ENCODE assay signal across 8 cellular contexts in the genomic region with DNA sequence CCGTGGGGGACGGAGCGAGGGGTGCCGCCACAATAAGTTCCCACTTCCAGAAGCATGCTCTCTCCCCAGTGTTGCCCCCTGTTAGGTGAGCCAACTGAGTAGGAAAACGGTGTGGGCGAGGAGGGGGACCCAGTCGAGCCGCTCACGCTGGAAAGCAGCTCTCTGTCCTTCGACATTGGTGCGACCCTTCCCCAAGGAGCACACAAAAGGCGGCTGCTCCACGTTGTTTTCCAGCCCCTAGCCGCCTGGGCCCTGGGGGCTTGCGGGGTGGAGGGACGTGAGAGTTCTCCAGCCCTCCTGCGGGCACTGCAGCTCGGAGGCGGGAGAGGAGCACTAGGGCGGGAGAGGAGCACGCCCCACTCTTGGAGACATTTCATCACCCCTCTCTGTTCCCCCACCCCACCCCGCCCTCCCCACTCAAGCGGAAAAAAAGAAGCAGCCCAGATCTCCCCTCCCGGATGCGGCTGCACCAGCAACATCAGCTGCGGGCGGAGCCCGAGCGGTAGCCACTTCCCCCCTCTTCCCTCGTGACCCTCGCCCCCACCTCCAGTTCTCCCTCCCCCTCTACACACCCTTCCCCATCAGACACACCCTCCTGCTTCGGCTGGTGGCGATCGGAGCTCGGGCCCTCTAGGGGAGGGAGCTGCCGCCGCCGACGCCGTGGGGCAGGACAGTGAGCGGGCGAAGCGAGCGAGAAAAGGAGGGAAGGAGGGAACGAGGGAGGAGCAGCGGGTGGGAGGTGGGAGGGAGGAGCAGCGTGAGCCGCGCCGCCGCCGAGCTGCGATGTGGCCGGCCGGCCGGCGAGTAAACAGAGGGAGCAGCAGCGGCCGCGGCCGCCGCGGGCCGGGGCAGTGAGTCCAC. TPM values are rescaled to one million over a fixed set of nuclear protein-coding genes. Genes with fewer than 3 reads are reported as not detected.
DNase-seq lines count a peak whose midpoint lies in the region; ATAC-seq and TF ChIP-seq lines count a peak whose summit lies in the region.

A gene (plus strand): TSS at position 755 of the 861 bp plus-strand sequence. CDS start 157 bp downstream, outside the sequence.

- no peaks in the 10 kb centered on the region for H3F3A ChIP-seq in neural progenitor cell (ENCODE audit: low read depth)

- no peak for TF ChIP-seq POLR2A in stomach (IDR thresholded peaks at IDR 0.05)

- H3K4me2 ChIP-seq in neural progenitor cell, result peak within 1 kb of the TSS; percentile 83

- H3K27me3 ChIP-seq in foreskin keratinocyte, result no peaks in the 10 kb centered on the region
- H3K27me3 ChIP-seq in neural progenitor cell, result peaks cover 30% of the 10 kb centered on the region
- H3K27me3 ChIP-seq in stomach, result no peaks in the 10 kb centered on the region

- peak; percentile 75 for ATAC-seq in GM21528 (IDR thresholded peaks at IDR 0.05; ENCODE audit: low FRiP score, unreplicated experiment)
- ATAC-seq in foreskin keratinocyte, result peak; percentile 83

- H3K9me3 ChIP-seq in neural progenitor cell (ENCODE audit: low read depth) (peaks cover 3% of the 10 kb centered on the region), stomach (no peaks in the 10 kb centered on the region)

- peaks cover 2% of the 10 kb centered on the region for H3K36me3 Mint-ChIP-seq in IgD-negative memory B cell
- no peaks in the 10 kb centered on the region for H3K36me3 Mint-ChIP-seq in neural progenitor cell

- peaks cover 3% of the 10 kb centered on the region for H4K20me1 ChIP-seq in neural progenitor cell (ENCODE audit: low read depth)

- TF ChIP-seq CTCF in foreskin keratinocyte (conservative IDR thresholded peaks at IDR 0.05) (no peak), neural progenitor cell (IDR thresholded peaks at IDR 0.05) (no peak), stomach (IDR thresholded peaks at IDR 0.05) (no peak)

- no peak within 1 kb of the TSS for H3K9ac ChIP-seq in neural progenitor cell

- no peak for TF ChIP-seq EP300 in stomach (IDR thresholded peaks at IDR 0.05)

- H3K9me3 Mint-ChIP-seq in IgD-negative memory B cell (no peaks in the 10 kb centered on the region), neural progenitor cell (no peaks in the 10 kb centered on the region)

- H2AFZ ChIP-seq in neural progenitor cell (replicated peaks), result peak within 1 kb of the TSS; percentile 72

- peak within 1 kb of the TSS; percentile 66 for H3K4me3 ChIP-seq in neural progenitor cell
- H3K4me3 ChIP-seq in stomach, result peak within 1 kb of the TSS; percentile 55 to 84 (median 70)

- H3K27ac ChIP-seq in foreskin keratinocyte (no peak within 1 kb of the TSS), neural progenitor cell (no peak within 1 kb of the TSS), stomach (peak within 1 kb of the TSS; percentile 67 to 91 (median 84))

- H3K4me3 Mint-ChIP-seq in IgD-negative memory B cell (peak within 1 kb of the TSS; percentile 91 to 100 (median 98)), neural progenitor cell (peak within 1 kb of the TSS; percentile 92)

- intact Hi-C loops in stomach (cut with DNase I; ENCODE audit: low total_unique reads), result no loop called here

- H3K4me1 Mint-ChIP-seq in IgD-negative memory B cell (peaks cover 13 to 18% (median 15%) of the 10 kb centered on the region in 3 donors), neural progenitor cell (peaks cover 34% of the 10 kb centered on the region)

- no peaks in the 10 kb centered on the region for H3K36me3 ChIP-seq in neural progenitor cell
- H3K36me3 ChIP-seq in stomach, result no peaks in the 10 kb centered on the region

- DNase-seq in DMS53 (lab: John Stamatoyannopoulos, UW) (peak; percentile 79), SIG-M5 (lab: John Stamatoyannopoulos, UW) (peak; percentile 55), foreskin keratinocyte (peak in 1 of 2 donors; percentile 27), neural progenitor cell (ENCODE audit: low spot score) (peak; percentile 84), stomach (peak; percentile 59)
- peak; percentile 92 for DNase-seq in activated effector memory CD4-positive, alpha-beta T cell treated with anti-CD3 and anti-CD28 coated beads, Interleukin-2, amount 50 U/mL, for 16 hours

- H3K27ac Mint-ChIP-seq in IgD-negative memory B cell, result peak within 1 kb of the TSS; percentile 93 to 98 (median 98)
- peak within 1 kb of the TSS; percentile 93 for H3K27ac Mint-ChIP-seq in neural progenitor cell

- 1 to 61% (median 24%) methylated on average over 23 to 54 of the region's 64 CpGs for WGBS in stomach, 5 donors

- H3K27me3 Mint-ChIP-seq in IgD-negative memory B cell (no peaks in the 10 kb centered on the region), neural progenitor cell (ENCODE audit: insufficient read depth, low read depth) (peaks cover 3% of the 10 kb centered on the region)

- H3K79me2 ChIP-seq in neural progenitor cell (ENCODE audit: low read depth), result no peaks in the 10 kb centered on the region

- H3K4me1 ChIP-seq in foreskin keratinocyte, result no peaks in the 10 kb centered on the region
- peaks cover 4% of the 10 kb centered on the region for H3K4me1 ChIP-seq in neural progenitor cell
- H3K4me1 ChIP-seq in stomach, result peaks cover 0 to 24% (median 13%) of the 10 kb centered on the region in 4 donors

RNA-seq across cellular contexts. Expression of the gene that starts here (rescaled TPM):
- polyA plus RNA-seq in IgD-negative memory B cell, result 22.3 TPM
- total RNA-seq in foreskin keratinocyte, result 6.2 and 9.3 TPM in 2 replicates
- polyA plus RNA-seq in foreskin keratinocyte, result 4.5 and 6.1 TPM in 2 replicates
- 18.8 and 20.9 TPM in 2 replicates for total RNA-seq in neural progenitor cell (ENCODE audit: low replicate concordance)
- total RNA-seq in stomach, result 10 to 100 TPM in 3 of 5 donors, 1 to 10 TPM in 2; 3.5 to 34.0 (median 17.0) TPM
- polyA plus RNA-seq in stomach, result 1 to 10 TPM; 4.7 to 6.8 (median 5.7) TPM

Comparison
In these comparisons a context has a peak if more than half of its experiments do, and no peak if none do; other contexts are left out.
1. H3K27ac ChIP-seq: peak in stomach (5 of 5); none in foreskin keratinocyte (single experiment) and neural progenitor cell (single experiment).